8 cellular contexts compared by ENCODE assay signal in genomic region chr1:31761883-31762282, GRCh38. TPM values are rescaled to one million over a fixed set of nuclear protein-coding genes. Genes with fewer than 3 reads are reported as not detected.
DNase-seq lines count a peak whose midpoint lies in the region; ATAC-seq lines count a peak whose summit lies in the region.

No MANE protein-coding gene starts in this region.

- H3K36me3 ChIP-seq in SJSA1 = peaks cover 4% of the 10 kb centered on the region; the same call in 1 of the 2 replicates

- no peaks in the 10 kb centered on the region for H3K36me3 Mint-ChIP-seq in activated naive CD8-positive, alpha-beta T cell
- no peaks in the 10 kb centered on the region for H3K36me3 Mint-ChIP-seq in activated naive CD8-positive, alpha-beta T cell treated with anti-CD3 and anti-CD28 coated beads for 36 hours
- H3K36me3 Mint-ChIP-seq in stimulated activated effector memory CD8-positive, alpha-beta T cell treated with anti-CD3 and anti-CD28 coated beads, Interleukin-12 subunit alpha, Interleukin-12 subunit beta, amount 100 ng/mL, for 72 hours = no peaks in the 10 kb centered on the region

- no peak overlapping the region for H3K4me3 ChIP-seq in SJSA1

- H3K9me3 Mint-ChIP-seq in activated naive CD8-positive, alpha-beta T cell (ENCODE audit: low read depth) = no peaks in the 10 kb centered on the region
- no peaks in the 10 kb centered on the region for H3K9me3 Mint-ChIP-seq in activated naive CD8-positive, alpha-beta T cell treated with anti-CD3 and anti-CD28 coated beads for 36 hours
- H3K9me3 Mint-ChIP-seq in stimulated activated effector memory CD8-positive, alpha-beta T cell treated with anti-CD3 and anti-CD28 coated beads, Interleukin-12 subunit alpha, Interleukin-12 subunit beta, amount 100 ng/mL, for 72 hours = no peaks in the 10 kb centered on the region

- no peak for ATAC-seq in stimulated activated effector memory CD8-positive, alpha-beta T cell treated with anti-CD3 and anti-CD28 coated beads, Interleukin-12 subunit alpha, Interleukin-12 subunit beta, amount 100 ng/mL, for 72 hours
- ATAC-seq in HG02798 (IDR thresholded peaks at IDR 0.05; ENCODE audit: poor library complexity, unreplicated experiment) (no peak), GM21528 (IDR thresholded peaks at IDR 0.05; ENCODE audit: low FRiP score, unreplicated experiment) (no peak)

- H3K27me3 Mint-ChIP-seq in activated naive CD8-positive, alpha-beta T cell = peaks cover 2% of the 10 kb centered on the region
- H3K27me3 Mint-ChIP-seq in activated naive CD8-positive, alpha-beta T cell treated with anti-CD3 and anti-CD28 coated beads for 36 hours = peaks cover 31% of the 10 kb centered on the region

- DNase-seq in activated naive CD8-positive, alpha-beta T cell treated with anti-CD3 and anti-CD28 coated beads for 36 hours = no peak
- DNase-seq in SJSA1 (ENCODE audit: low read depth in 1 of 2, low spot score in 2 of 2) (peak in 1 of 2 experiments; percentile 66), glomerular visceral epithelial cell (ENCODE audit: extremely low spot score) (peak; percentile 69), RPMI8226 (no peak)
- DNase-seq in stimulated activated effector memory CD8-positive, alpha-beta T cell treated with anti-CD3 and anti-CD28 coated beads, Interleukin-12 subunit alpha, Interleukin-12 subunit beta, amount 100 ng/mL, for 72 hours (ENCODE audit: low spot score in 2 of 2) = no peak

- H3K4me1 Mint-ChIP-seq in activated naive CD8-positive, alpha-beta T cell (ENCODE audit: low read depth) = peaks cover 19% of the 10 kb centered on the region
- peaks cover 20% of the 10 kb centered on the region for H3K4me1 Mint-ChIP-seq in activated naive CD8-positive, alpha-beta T cell treated with anti-CD3 and anti-CD28 coated beads for 36 hours
- H3K4me1 Mint-ChIP-seq in stimulated activated effector memory CD8-positive, alpha-beta T cell treated with anti-CD3 and anti-CD28 coated beads, Interleukin-12 subunit alpha, Interleukin-12 subunit beta, amount 100 ng/mL, for 72 hours = peaks cover 31% of the 10 kb centered on the region

- H3K4me3 Mint-ChIP-seq in activated naive CD8-positive, alpha-beta T cell = peak overlapping the region; percentile 54
- H3K4me3 Mint-ChIP-seq in activated naive CD8-positive, alpha-beta T cell treated with anti-CD3 and anti-CD28 coated beads for 36 hours = no peak overlapping the region
- peak overlapping the region; percentile 79 for H3K4me3 Mint-ChIP-seq in stimulated activated effector memory CD8-positive, alpha-beta T cell treated with anti-CD3 and anti-CD28 coated beads, Interleukin-12 subunit alpha, Interleukin-12 subunit beta, amount 100 ng/mL, for 72 hours

- no peaks in the 10 kb centered on the region for H3K27me3 ChIP-seq in SJSA1 (replicated peaks)

- peaks cover 48% of the 10 kb centered on the region for H3K4me1 ChIP-seq in SJSA1 (replicated peaks)

- H3K27ac Mint-ChIP-seq in activated naive CD8-positive, alpha-beta T cell = no peak overlapping the region
- H3K27ac Mint-ChIP-seq in activated naive CD8-positive, alpha-beta T cell treated with anti-CD3 and anti-CD28 coated beads for 36 hours = no peak overlapping the region
- no peak overlapping the region for H3K27ac Mint-ChIP-seq in stimulated activated effector memory CD8-positive, alpha-beta T cell treated with anti-CD3 and anti-CD28 coated beads, Interleukin-12 subunit alpha, Interleukin-12 subunit beta, amount 100 ng/mL, for 72 hours

- peak overlapping the region; percentile 51 for H3K27ac ChIP-seq in SJSA1

- no peaks in the 10 kb centered on the region for H3K9me3 ChIP-seq in SJSA1 (replicated peaks)

RNA-seq across cellular contexts. Expression of gene ADGRB2, which starts 2.3 kb away (rescaled TPM):
- total RNA-seq in activated naive CD8-positive, alpha-beta T cell treated with anti-CD3 and anti-CD28 coated beads for 36 hours = under 1 TPM; 0.08 to 0.18 TPM
- total RNA-seq in SJSA1 (2014; rRNA removed; shearing (Covaris generic)) = 15.4 and 15.8 TPM in 2 replicates

RNA-seq across cellular contexts. Expression of gene SPOCD1, which starts 53.9 kb away (rescaled TPM):
- not detected for total RNA-seq in activated naive CD8-positive, alpha-beta T cell treated with anti-CD3 and anti-CD28 coated beads for 36 hours
- total RNA-seq in SJSA1 (2014; rRNA removed; shearing (Covaris generic)) = 40.3 and 64.0 TPM in 2 replicates

RNA-seq across cellular contexts. Expression of gene COL16A1, which starts 58.1 kb away (rescaled TPM):
- under 1 TPM; 0.36 to 0.93 TPM for total RNA-seq in activated naive CD8-positive, alpha-beta T cell treated with anti-CD3 and anti-CD28 coated beads for 36 hours
- total RNA-seq in SJSA1 (2014; rRNA removed; shearing (Covaris generic)) = 365 and 404 TPM in 2 replicates

Comparison
In these comparisons a context has a peak if more than half of its experiments do, and no peak if none do; other contexts are left out.
1. RNA of gene ADGRB2, which starts 2.3 kb away (total RNA-seq): 15.4 to 15.8 TPM in SJSA1; 0.08 to 0.18 TPM in activated naive CD8-positive, alpha-beta T cell treated with anti-CD3 and anti-CD28 coated beads for 36 hours; every median in the first group is over 10 times any median in the second.
2. RNA of gene SPOCD1, which starts 53.9 kb away (total RNA-seq): 40.3 to 64.0 TPM in SJSA1; not detected in activated naive CD8-positive, alpha-beta T cell treated with anti-CD3 and anti-CD28 coated beads for 36 hours; every median in the first group is over 10 times any median in the second.
3. RNA of gene COL16A1, which starts 58.1 kb away (total RNA-seq): 365 to 404 TPM in SJSA1; 0.36 to 0.93 TPM in activated naive CD8-positive, alpha-beta T cell treated with anti-CD3 and anti-CD28 coated beads for 36 hours; every median in the first group is over 100 times any median in the second.